18 cellular contexts compared by ENCODE assay signal in the genomic region with DNA sequence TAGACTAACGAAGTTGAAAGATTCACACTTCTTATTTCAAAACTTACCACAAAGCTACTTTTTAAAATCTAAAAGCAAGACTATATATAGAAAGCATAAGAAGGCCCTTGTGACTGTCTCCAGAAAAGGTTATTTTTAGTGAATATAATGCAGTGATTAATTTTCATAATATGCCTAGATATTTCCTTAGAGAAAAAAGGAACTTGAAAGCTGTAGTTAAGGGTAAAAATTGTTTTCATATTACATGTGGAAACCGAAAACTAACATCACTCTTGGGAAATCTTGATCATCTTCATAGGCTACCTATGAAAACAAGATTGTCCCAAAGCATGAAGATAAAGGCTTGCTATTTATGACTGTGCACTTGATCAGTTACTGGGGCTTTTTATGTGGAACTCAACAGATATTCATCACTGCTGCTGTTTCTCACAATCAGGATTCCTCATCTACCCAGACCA.
DNase-seq lines count a peak whose midpoint lies in the region; ATAC-seq and TF ChIP-seq lines count a peak whose summit lies in the region.
"Had no signal": no experiment of that assay in that cellular context is flagged by ENCODE, and none has a peak within 500 bp of the region (broad histone marks: within the 10 kb centered on the region; RNA-seq: fewer than 3 reads in every experiment).

No MANE protein-coding gene starts in this region.

- H3K4me3 ChIP-seq in GM12865 (ENCODE audit: low read depth, low read length) = no peak overlapping the region
- H3K4me3 ChIP-seq: breast epithelium, heart right ventricle, spleen had no signal

- DNase-seq in GM12865 (ENCODE audit: low read depth) (peak; percentile 55), NCI-H1092 (lab: John Stamatoyannopoulos, UW) (no peak), SW 1271 (lab: John Stamatoyannopoulos, UW) (no peak), NK-92 (lab: John Stamatoyannopoulos, UW; ENCODE audit: unreplicated experiment) (no peak), amniotic stem cell (lab: John Stamatoyannopoulos, UW) (no peak)
- DNase-seq: activated effector memory CD4-positive, alpha-beta T cell treated with Interleukin-2 at 50 U/mL for 16 hours; DMS53; heart right ventricle; Karpas-422; left ventricle myocardium superior; NCI-H1092 treated with DMSO at 0.1 percent for 48 hours; NCI-H2081; NCI-H510A; spleen had no signal

- no peak for TF ChIP-seq CTCF in GM12865 (IDR thresholded peaks at IDR 0.05; ENCODE audit: insufficient read depth, low read depth, low read length, missing control alignments)

- ATAC-seq in GM19463 (IDR thresholded peaks at IDR 0.05; ENCODE audit: unreplicated experiment) (peak; percentile 48), HG02884 (IDR thresholded peaks at IDR 0.05; ENCODE audit: unreplicated experiment) (peak; percentile 76), HG03565 (IDR thresholded peaks at IDR 0.05; ENCODE audit: unreplicated experiment) (peak; percentile 57)
- ATAC-seq: heart right ventricle, left ventricle myocardium superior had no signal
